In genomic region chr17:49259663-49260010, GRCh38 we compare ENCODE assay signal across 10 cellular contexts. TPM values are rescaled to one million over a fixed set of nuclear protein-coding genes. Genes with fewer than 3 reads are reported as not detected.
A peak's percentile ranks its signal among the peaks of the same experiment; 100 is the strongest.
DNase-seq lines count a peak whose midpoint lies in the region; ATAC-seq, FAIRE-seq and TF ChIP-seq lines count a peak whose summit lies in the region.
"Had no signal": no experiment of that assay in that cellular context is flagged by ENCODE, and none has a peak within 500 bp of the region (broad histone marks: within the 10 kb centered on the region; RNA-seq: fewer than 3 reads in every experiment).

No MANE protein-coding gene starts in this region.

- H3K9me3 ChIP-seq in BE2C (no peaks in the 10 kb centered on the region), MG63 (no peaks in the 10 kb centered on the region), H1 (ENCODE audit: insufficient read depth in 2 of 2, low read depth in 1 of 2, low read length in 1 of 2) (no peaks in the 10 kb centered on the region)

- no peaks in the 10 kb centered on the region for H3K79me2 ChIP-seq in H1 (ENCODE audit: control insufficient read depth in 1 of 2, insufficient read depth in 2 of 2, low read length in 2 of 2)

- no peak overlapping the region for H2BK12ac ChIP-seq in H1 (ENCODE audit: low read depth, low read length)

- no peak overlapping the region for H2BK20ac ChIP-seq in H1 (ENCODE audit: low read length)

- FAIRE-seq in H1 (lab: Jason Lieb, UNC), result no peak
- FAIRE-seq: GM12892 had no signal

- H3K27me3 ChIP-seq in BE2C (no peaks in the 10 kb centered on the region), MG63 (no peaks in the 10 kb centered on the region), H1 (replicated peaks in 1 of 4; ENCODE audit: control insufficient read depth in 3 of 4, extremely low read depth in 1 of 4, insufficient read depth in 3 of 4, low read length in 3 of 4) (peaks cover 2 to 16% (median 13%) of the 10 kb centered on the region in 4 experiments; a peak in 6 of 7 replicates)

- no peak for ATAC-seq in naive thymus-derived CD8-positive, alpha-beta T cell

- no peak overlapping the region for H2BK120ac ChIP-seq in H1 (replicated peaks; ENCODE audit: low read depth, low read length)

- no peaks in the 10 kb centered on the region for H3K9me3 Mint-ChIP-seq in naive thymus-derived CD8-positive, alpha-beta T cell

- H3K56ac ChIP-seq in H1 (replicated peaks; ENCODE audit: insufficient read length, low read depth, low read length), result no peak overlapping the region

- no peak overlapping the region for H2BK5ac ChIP-seq in H1 (ENCODE audit: low read depth, low read length)

- H3K4me2 ChIP-seq in H1 (ENCODE audit: insufficient read depth in 1 of 2, low read depth in 2 of 2, low read length in 2 of 2), result peak overlapping the region; percentile 45 to 82

- H3K4me1 Mint-ChIP-seq in naive thymus-derived CD8-positive, alpha-beta T cell, result peaks cover 3 to 10% (median 9%) of the 10 kb centered on the region in 4 donors

- H3K18ac ChIP-seq in H1 (ENCODE audit: extremely low read depth, low read length), result no peak overlapping the region

- 0 out of 2 replicates have a peak overlapping the region, but pooled peaks have one; percentile 85 for H2AFZ ChIP-seq in H1 (ENCODE audit: low read length)

- H3K9ac ChIP-seq in H1 (replicated peaks in 1 of 4; ENCODE audit: extremely low read depth in 1 of 4, low read depth in 3 of 4, low read length in 3 of 4), result no peak overlapping the region; a peak in 1 of 7 replicates

- 15% methylated on average over 9 of the region's 10 CpGs; no CpG with 5 or more reads in 1 of the 2 experiments for WGBS in H1 (ENCODE audit: extremely low coverage in 1 of 2, insufficient coverage in 1 of 2, insufficient read length in 1 of 2, insufficient replicate concordance in 2 of 2, low coverage in 1 of 2, low lambda C conversion rate in 2 of 2, missing lambda C conversion rate in 1 of 2), 2 experiments

- no peak overlapping the region for H3K27ac ChIP-seq in H1 (ENCODE audit: low read depth, low read length)

- no peak overlapping the region for H4K5ac ChIP-seq in H1 (ENCODE audit: insufficient read length, low read depth, low read length)

- H3K4me1 ChIP-seq in BE2C (no peaks in the 10 kb centered on the region), H1 (replicated peaks in 1 of 4; ENCODE audit: control insufficient read depth in 3 of 4, insufficient read depth in 4 of 4, low read length in 3 of 4) (peaks cover 0 to 3% (median 1%) of the 10 kb centered on the region in 4 experiments; a peak in 1 of 7 replicates)

- H2BK15ac ChIP-seq in H1 (ENCODE audit: low read length), result no peak overlapping the region

- CTCF ChIA-PET in H1 (lab: Charles Lee; ENCODE audit: partially characterized antibody), result interaction anchor here (0.8 to 3.5 kb wide), 8 partner anchors 13 to 66 kb away, joined by 3 to 11 read pairs (median 4); no protein-coding TSS in a partner anchor

- no peak for TF ChIP-seq EP300 in H1 (IDR thresholded peaks at IDR 0.05; ENCODE audit: borderline replicate concordance in 1 of 2, low read depth in 2 of 2, low read length in 2 of 2)

- peak overlapping the region; percentile 75 to 87 (median 84) for H3K4me3 Mint-ChIP-seq in naive thymus-derived CD8-positive, alpha-beta T cell

- no peak for TF ChIP-seq CTCF in BE2C (IDR thresholded peaks at IDR 0.05; ENCODE audit: low read depth, low read length)
- TF ChIP-seq CTCF in H1 (IDR thresholded peaks at IDR 0.05; ENCODE audit: control extremely low read depth in 1 of 3, insufficient read depth in 1 of 3, low read depth in 1 of 3, low read length in 3 of 3), result no peak

- no peak overlapping the region for H2AK5ac ChIP-seq in H1 (ENCODE audit: low read depth, low read length)

- no peak overlapping the region for H3K23ac ChIP-seq in H1 (ENCODE audit: insufficient read length)

- H4K20me1 ChIP-seq in H1 (replicated peaks in 1 of 2; ENCODE audit: control insufficient read depth in 1 of 2, insufficient read depth in 2 of 2, low read length in 2 of 2), result no peaks in the 10 kb centered on the region

- peak overlapping the region; percentile 60 for H3K4me3 ChIP-seq in BE2C (ENCODE audit: low read depth, low read length)
- H3K4me3 ChIP-seq in MG63, result peak overlapping the region; percentile 48
- H3K4me3 ChIP-seq in H1 (ENCODE audit: extremely low read depth in 1 of 4, insufficient read depth in 2 of 4, low read depth in 3 of 4, low read length in 4 of 4), result peak overlapping the region; percentile 46 to 67 (median 60); a peak in 7 of 8 replicates

- no peak overlapping the region for H3K14ac ChIP-seq in H1 (ENCODE audit: insufficient read length)

- H3K79me1 ChIP-seq in H1 (ENCODE audit: low read depth, low read length), result no peaks in the 10 kb centered on the region

- H3K27ac Mint-ChIP-seq in naive thymus-derived CD8-positive, alpha-beta T cell, result peak overlapping the region in 3 of 10 donors; percentile 29 to 81 (median 35)

- no peak overlapping the region for H4K8ac ChIP-seq in H1 (ENCODE audit: extremely low read depth, insufficient read depth, low read length)

- H3K36me3 ChIP-seq in BE2C (no peaks in the 10 kb centered on the region), MG63 (no peaks in the 10 kb centered on the region), H1 (ENCODE audit: control insufficient read depth in 2 of 4, insufficient read depth in 4 of 4, low read length in 3 of 4) (no peaks in the 10 kb centered on the region)

- peaks cover 2 to 6% (median 5%) of the 10 kb centered on the region in 5 donors for H3K27me3 Mint-ChIP-seq in naive thymus-derived CD8-positive, alpha-beta T cell

- no peak overlapping the region for H4K91ac ChIP-seq in H1 (replicated peaks; ENCODE audit: insufficient read length, low read length)

- POLR2A ChIA-PET in H1 (lab: Charles Lee; ENCODE audit: partially characterized antibody), result interaction anchor here (1.5 to 1.7 kb wide), 2 partner anchors 8 to 329 kb away, joined by 4 read pairs; no protein-coding TSS in a partner anchor
- POLR2A ChIA-PET in naive thymus-derived CD8-positive, alpha-beta T cell (lab: Charles Lee), result interaction anchor here (0.6 to 1.5 kb wide), 2 partner anchors 14 to 32 kb away, joined by 3 to 5 read pairs; no protein-coding TSS in a partner anchor

- TF ChIP-seq RAD21 in H1 (IDR thresholded peaks at IDR 0.05 in 1 of 2, conservative IDR thresholded peaks at IDR 0.05 in 1 of 2; ENCODE audit: low read depth in 2 of 2, low read length in 2 of 2), result no peak

- H3K4ac ChIP-seq in H1 (replicated peaks; ENCODE audit: insufficient read length, low read depth, low read length), result no peak overlapping the region

- DNase-seq in BE2C (no peak), MG63 (no peak), H1 (ENCODE audit: low read depth in 1 of 2, low spot score in 2 of 2) (no peak), NCI-H2107 treated with DMSO at 0.1 percent for 48 hours (lab: John Stamatoyannopoulos, UW; ENCODE audit: unreplicated experiment) (no peak)
- no peak for DNase-seq in naive thymus-derived CD8-positive, alpha-beta T cell
- DNase-seq in stimulated activated CD8-positive, alpha-beta memory T cell treated with anti-CD3 and anti-CD28 coated beads, Interleukin-4, amount 100 ng/mL, for 48 hours, result no peak
- DNase-seq in activated effector memory CD4-positive, alpha-beta T cell treated with Interleukin-2 at 50 U/mL for 16 hours, result no peak
- no peak for DNase-seq in stimulated activated CD4-positive, alpha-beta T cell treated with anti-CD3 and anti-CD28 coated beads, Interleukin-4, amount 100 ng/mL, for 4 hours

- no peaks in the 10 kb centered on the region for H3K36me3 Mint-ChIP-seq in naive thymus-derived CD8-positive, alpha-beta T cell

- no peak for TF ChIP-seq POLR2A in H1 (IDR thresholded peaks at IDR 0.05; ENCODE audit: control extremely low read depth in 1 of 2, low read depth in 2 of 2, low read length in 2 of 2)

- H3K23me2 ChIP-seq in H1 (ENCODE audit: low read depth, low read length), result peaks cover 6% of the 10 kb centered on the region; the same call in 1 of the 2 replicates

RNA-seq across cellular contexts. Expression of gene PHOSPHO1, which starts 29.1 kb away (rescaled TPM):
- polyA plus RNA-seq in BE2C (2012; ENCODE audit: insufficient read depth, insufficient read length, low read depth), result 0.83 TPM
- not detected in 2 replicates for total RNA-seq in MG63 (2014; rRNA removed; shearing (Covaris generic); ENCODE audit: low replicate concordance)
- 0.34 and 0.73 TPM in 2 replicates for total RNA-seq in H1 (2021; fragmentation: NEBNext Ultra II Directional; extraction: Animal tissue kit (Norgen Biotek cat#: 25700))
- 0.45 and 1.2 TPM in 2 replicates for polyA plus RNA-seq in H1 (2011; rRNA removed)
- 0.49 TPM for polyA plus RNA-seq in H1 (2011; cell fraction: cytosol; rRNA removed)
- 1.3 TPM for polyA plus RNA-seq in H1 (2011; cell fraction: nucleus; rRNA removed)
- 0.32 to 0.56 TPM (median 0.43 TPM) in 4 replicates for polyA plus RNA-seq in H1 (2012, experiment 1 of 2)
- polyA plus RNA-seq in H1 (2012, experiment 2 of 2), result 0.88 TPM
- polyA plus RNA-seq in H1 (2013, experiment 1 of 2), result 0.57 TPM
- polyA plus RNA-seq in H1 (2013, experiment 2 of 2), result 0.61 TPM
- polyA minus RNA-seq in H1 (2011; rRNA and poly(A)+ RNA removed), result 0.39 and 0.73 TPM in 2 replicates
- 1.4 TPM for polyA minus RNA-seq in H1 (2011; cell fraction: cytosol; rRNA and poly(A)+ RNA removed)
- 1.8 TPM for polyA minus RNA-seq in H1 (2011; cell fraction: nucleus; rRNA and poly(A)+ RNA removed)
- total RNA-seq in naive thymus-derived CD8-positive, alpha-beta T cell, result not detected
- under 1 TPM; 0.25 to 0.62 (median 0.35) TPM for polyA plus RNA-seq in naive thymus-derived CD8-positive, alpha-beta T cell
- total RNA-seq: NCI-H460 had no signal

RNA-seq across cellular contexts. Expression of gene ABI3, which starts 49.1 kb away (rescaled TPM):
- 0.68 TPM for polyA plus RNA-seq in BE2C (2012; ENCODE audit: insufficient read depth, insufficient read length, low read depth)
- not detected in 2 replicates for total RNA-seq in MG63 (2014; rRNA removed; shearing (Covaris generic); ENCODE audit: low replicate concordance)
- total RNA-seq in H1 (2021; fragmentation: NEBNext Ultra II Directional; extraction: Animal tissue kit (Norgen Biotek cat#: 25700)), result 1.1 and 1.3 TPM in 2 replicates
- 2.5 and 3.6 TPM in 2 replicates for polyA plus RNA-seq in H1 (2011; rRNA removed)
- polyA plus RNA-seq in H1 (2011; cell fraction: cytosol; rRNA removed), result 2.1 TPM
- 2.9 TPM for polyA plus RNA-seq in H1 (2011; cell fraction: nucleus; rRNA removed)
- 0.54 to 1.8 TPM (median 1.5 TPM) in 4 replicates for polyA plus RNA-seq in H1 (2012, experiment 1 of 2)
- polyA plus RNA-seq in H1 (2012, experiment 2 of 2), result 1.7 TPM
- 1.4 TPM for polyA plus RNA-seq in H1 (2013, experiment 1 of 2)
- 1.4 TPM for polyA plus RNA-seq in H1 (2013, experiment 2 of 2)
- polyA minus RNA-seq in H1 (2011; rRNA and poly(A)+ RNA removed), result 1.3 and 3.8 TPM in 2 replicates
- polyA minus RNA-seq in H1 (2011; cell fraction: cytosol; rRNA and poly(A)+ RNA removed), result 2.5 TPM
- polyA minus RNA-seq in H1 (2011; cell fraction: nucleus; rRNA and poly(A)+ RNA removed), result 4.5 TPM
- 10 to 100 TPM; 16.6 to 16.9 TPM for total RNA-seq in naive thymus-derived CD8-positive, alpha-beta T cell
- polyA plus RNA-seq in naive thymus-derived CD8-positive, alpha-beta T cell, result 10 to 100 TPM; 27.7 to 50.7 (median 48.4) TPM
- total RNA-seq: NCI-H460 had no signal

RNA-seq across cellular contexts. Expression of gene GNGT2, which starts 49.3 kb away (rescaled TPM):
- not detected for polyA plus RNA-seq in BE2C (2012; ENCODE audit: insufficient read depth, insufficient read length, low read depth)
- total RNA-seq in MG63 (2014; rRNA removed; shearing (Covaris generic); ENCODE audit: low replicate concordance), result not detected in 2 replicates
- 0.73 and 1.4 TPM in 2 replicates for total RNA-seq in H1 (2021; fragmentation: NEBNext Ultra II Directional; extraction: Animal tissue kit (Norgen Biotek cat#: 25700))
- 1.3 and 1.7 TPM in 2 replicates for polyA plus RNA-seq in H1 (2011; rRNA removed)
- 1.5 TPM for polyA plus RNA-seq in H1 (2011; cell fraction: cytosol; rRNA removed)
- 0.39 TPM for polyA plus RNA-seq in H1 (2011; cell fraction: nucleus; rRNA removed)
- 1.1 to 1.6 TPM (median 1.3 TPM) in 4 replicates for polyA plus RNA-seq in H1 (2012, experiment 1 of 2)
- polyA plus RNA-seq in H1 (2012, experiment 2 of 2), result 1.9 TPM
- polyA plus RNA-seq in H1 (2013, experiment 1 of 2), result 1.0 TPM
- 1.0 TPM for polyA plus RNA-seq in H1 (2013, experiment 2 of 2)
- 1.8 and 2.0 TPM in 2 replicates for polyA minus RNA-seq in H1 (2011; rRNA and poly(A)+ RNA removed)
- not detected for polyA minus RNA-seq in H1 (2011; cell fraction: cytosol; rRNA and poly(A)+ RNA removed)
- polyA minus RNA-seq in H1 (2011; cell fraction: nucleus; rRNA and poly(A)+ RNA removed), result 1.00 TPM
- total RNA-seq in naive thymus-derived CD8-positive, alpha-beta T cell, result 1 to 10 TPM; 4.7 to 7.0 TPM
- 10 to 100 TPM; 14.7 to 25.8 (median 17.1) TPM for polyA plus RNA-seq in naive thymus-derived CD8-positive, alpha-beta T cell
- total RNA-seq: NCI-H460 had no signal
